23 cellular contexts compared by ENCODE assay signal in genomic region chr17:68522266-68522665, GRCh38. TPM values are rescaled to one million over a fixed set of nuclear protein-coding genes. Genes with fewer than 3 reads are reported as not detected.
DNase-seq lines count a peak whose midpoint lies in the region; ATAC-seq and TF ChIP-seq lines count a peak whose summit lies in the region.
"Had no signal": no experiment of that assay in that cellular context is flagged by ENCODE, and none has a peak within 500 bp of the region (broad histone marks: within the 10 kb centered on the region; RNA-seq: fewer than 3 reads in every experiment).

No MANE protein-coding gene starts in this region.

- H3K27ac ChIP-seq in SK-N-SH (ENCODE audit: low read depth in 2 of 2, low read length in 1 of 2) = peak overlapping the region in 1 of 2 experiments; percentile 41; a peak in 3 of 4 replicates
- peak overlapping the region; percentile 97 to 99 for H3K27ac ChIP-seq in right atrium auricular region
- H3K27ac ChIP-seq: 22Rv1, BLaER1, PC-9 had no signal

- no peak; the same call in 1 of the 3 replicates for ATAC-seq in SK-N-SH treated with all-trans-retinoic acid at 6 μM for 48 hours
- no peak for ATAC-seq in stimulated activated naive B cell treated with anti-CD40 and anti-IgM and Interleukin-4, amounts not matched to agents 10 μg/mL and 1 μg/mL and 100 μg/mL, for 72 hours (replicated peaks)

- no peak overlapping the region for H3K4me3 ChIP-seq in SK-N-SH (ENCODE audit: low read depth in 2 of 2, low read length in 1 of 2)
- peak overlapping the region in 1 of 2 donors; percentile 2 for H3K4me3 ChIP-seq in right atrium auricular region
- H3K4me3 ChIP-seq: BLaER1, PC-9 had no signal

- peaks cover 75% of the 10 kb centered on the region for H3K79me2 ChIP-seq in SK-N-SH (ENCODE audit: insufficient read depth)

- POLR2A ChIA-PET in SK-N-SH (lab: Yijun Ruan, JAX) = no interaction called here

- no peaks in the 10 kb centered on the region for H3K9me3 ChIP-seq in SK-N-SH
- no peaks in the 10 kb centered on the region for H3K9me3 ChIP-seq in right atrium auricular region

- no peak for DNase-seq in SK-N-SH
- no peak for DNase-seq in right atrium auricular region (ENCODE audit: low spot score)
- DNase-seq in cardiac septum (ENCODE audit: low spot score) = no peak
- DNase-seq in glutamatergic neuron = no peak
- no peak for DNase-seq in stimulated activated naive B cell treated with anti-CD40 and anti-IgM and Interleukin-4, amounts not matched to agents 10 μg/mL and 1 μg/mL and 100 μg/mL, for 72 hours
- no peak for DNase-seq in ureter (ENCODE audit: low spot score)
- DNase-seq in kidney glomerular epithelial cell (lab: John Stamatoyannopoulos, UW) = no peak
- DNase-seq: ACHN; CD4-positive, alpha-beta memory T cell; GDM1; IMR-90; NCI-H1105; NCI-H146; NCI-H2029; NCI-H2227 treated with DMSO at 0.1 percent for 48 hours; NCI-H510A; NCI-H748 treated with DMSO at 0.1 percent for 48 hours; PC-9; RPMI8226; SIG-M5 had no signal

- H3K4me1 ChIP-seq in SK-N-SH (ENCODE audit: control insufficient read depth in 1 of 2, insufficient read depth in 2 of 2, low read depth in 1 of 2, low read length in 1 of 2) (peaks cover 0 to 10% of the 10 kb centered on the region in 2 experiments; a peak in 2 of 4 replicates), right atrium auricular region (peaks cover 0 to 46% of the 10 kb centered on the region in 2 donors)
- H3K4me1 ChIP-seq: BLaER1 had no signal

- H3K4me3 Mint-ChIP-seq in glutamatergic neuron (ENCODE audit: unreplicated experiment) = no peak overlapping the region
- H3K4me3 Mint-ChIP-seq in stimulated activated naive B cell treated with anti-CD40 and anti-IgM and Interleukin-4, amounts not matched to agents 10 μg/mL and 1 μg/mL and 100 μg/mL, for 72 hours = no peak overlapping the region
- H3K4me3 Mint-ChIP-seq: CD4-positive, alpha-beta memory T cell had no signal

- H2AFZ ChIP-seq in SK-N-SH (ENCODE audit: low read depth) = no peak overlapping the region
- H2AFZ ChIP-seq: PC-9 had no signal

- H3K9ac ChIP-seq in SK-N-SH = no peak overlapping the region
- H3K9ac ChIP-seq: BLaER1 had no signal

- CTCF ChIA-PET in SK-N-SH (lab: Yijun Ruan, JAX) = no interaction called here

- TF ChIP-seq EP300 in SK-N-SH (IDR thresholded peaks at IDR 0.05; ENCODE audit: borderline replicate concordance in 1 of 2, low read depth in 1 of 2, low read length in 1 of 2) = no peak

- intact Hi-C loops in cardiac septum (cut with DNase I) = no loop called here

- no peaks in the 10 kb centered on the region for H3K9me3 Mint-ChIP-seq in glutamatergic neuron (ENCODE audit: unreplicated experiment)
- H3K9me3 Mint-ChIP-seq in stimulated activated naive B cell treated with anti-CD40 and anti-IgM and Interleukin-4, amounts not matched to agents 10 μg/mL and 1 μg/mL and 100 μg/mL, for 72 hours = peaks cover 0 to 3% of the 10 kb centered on the region in 2 donors
- H3K9me3 Mint-ChIP-seq: CD4-positive, alpha-beta memory T cell had no signal

- H3K36me3 ChIP-seq in SK-N-SH (replicated peaks in 1 of 2; ENCODE audit: control insufficient read depth in 1 of 2, insufficient read depth in 2 of 2, low read length in 1 of 2) (peaks cover 80 to 87% of the 10 kb centered on the region in 2 experiments), right atrium auricular region (peaks cover 67% of the 10 kb centered on the region)

- no peaks in the 10 kb centered on the region for H3K4me1 Mint-ChIP-seq in glutamatergic neuron (ENCODE audit: low read depth, unreplicated experiment)
- H3K4me1 Mint-ChIP-seq in stimulated activated naive B cell treated with anti-CD40 and anti-IgM and Interleukin-4, amounts not matched to agents 10 μg/mL and 1 μg/mL and 100 μg/mL, for 72 hours = peaks cover 9 to 28% of the 10 kb centered on the region in 2 donors

- no peaks in the 10 kb centered on the region for H3K27me3 Mint-ChIP-seq in glutamatergic neuron (ENCODE audit: unreplicated experiment)
- H3K27me3 Mint-ChIP-seq in stimulated activated naive B cell treated with anti-CD40 and anti-IgM and Interleukin-4, amounts not matched to agents 10 μg/mL and 1 μg/mL and 100 μg/mL, for 72 hours = no peaks in the 10 kb centered on the region
- H3K27me3 Mint-ChIP-seq: CD4-positive, alpha-beta memory T cell had no signal

- H3K36me3 Mint-ChIP-seq in glutamatergic neuron (ENCODE audit: unreplicated experiment) = peaks cover 14% of the 10 kb centered on the region
- H3K36me3 Mint-ChIP-seq in stimulated activated naive B cell treated with anti-CD40 and anti-IgM and Interleukin-4, amounts not matched to agents 10 μg/mL and 1 μg/mL and 100 μg/mL, for 72 hours = peaks cover 40 to 61% of the 10 kb centered on the region in 2 donors

- H3F3A ChIP-seq in SK-N-SH (replicated peaks; ENCODE audit: insufficient read depth) = no peaks in the 10 kb centered on the region

- no peak for TF ChIP-seq RAD21 in SK-N-SH (IDR thresholded peaks at IDR 0.05; ENCODE audit: low read length)

- TF ChIP-seq CTCF in SK-N-SH (IDR thresholded peaks at IDR 0.05) = no peak
- TF ChIP-seq CTCF in right atrium auricular region (IDR thresholded peaks at IDR 0.05) = no peak
- no peak for TF ChIP-seq CTCF in glutamatergic neuron (IDR thresholded peaks at IDR 0.05; ENCODE audit: partially characterized antibody, unreplicated experiment)

- H4K20me1 ChIP-seq in SK-N-SH (ENCODE audit: insufficient read depth) = peaks cover 44% of the 10 kb centered on the region

- H3K27ac Mint-ChIP-seq in glutamatergic neuron (ENCODE audit: unreplicated experiment) = peak overlapping the region; percentile 28
- H3K27ac Mint-ChIP-seq in stimulated activated naive B cell treated with anti-CD40 and anti-IgM and Interleukin-4, amounts not matched to agents 10 μg/mL and 1 μg/mL and 100 μg/mL, for 72 hours = peak overlapping the region; percentile 20

- H3K27me3 ChIP-seq in SK-N-SH (ENCODE audit: insufficient read depth) (no peaks in the 10 kb centered on the region), right atrium auricular region (no peaks in the 10 kb centered on the region)
- H3K27me3 ChIP-seq: BLaER1 had no signal

- no peak overlapping the region for H3K4me2 ChIP-seq in SK-N-SH
- H3K4me2 ChIP-seq: BLaER1, PC-9 had no signal

- no peaks in the 10 kb centered on the region for H3K9me2 ChIP-seq in SK-N-SH

TF ChIP-seq in SK-N-SH treated with all-trans-retinoic acid at 6 μM for 48 hours, 23 proteins besides CTCF, POLR2A, EP300 and RAD21 (continues in another document):
- TF ChIP-seq, protein P1, sequence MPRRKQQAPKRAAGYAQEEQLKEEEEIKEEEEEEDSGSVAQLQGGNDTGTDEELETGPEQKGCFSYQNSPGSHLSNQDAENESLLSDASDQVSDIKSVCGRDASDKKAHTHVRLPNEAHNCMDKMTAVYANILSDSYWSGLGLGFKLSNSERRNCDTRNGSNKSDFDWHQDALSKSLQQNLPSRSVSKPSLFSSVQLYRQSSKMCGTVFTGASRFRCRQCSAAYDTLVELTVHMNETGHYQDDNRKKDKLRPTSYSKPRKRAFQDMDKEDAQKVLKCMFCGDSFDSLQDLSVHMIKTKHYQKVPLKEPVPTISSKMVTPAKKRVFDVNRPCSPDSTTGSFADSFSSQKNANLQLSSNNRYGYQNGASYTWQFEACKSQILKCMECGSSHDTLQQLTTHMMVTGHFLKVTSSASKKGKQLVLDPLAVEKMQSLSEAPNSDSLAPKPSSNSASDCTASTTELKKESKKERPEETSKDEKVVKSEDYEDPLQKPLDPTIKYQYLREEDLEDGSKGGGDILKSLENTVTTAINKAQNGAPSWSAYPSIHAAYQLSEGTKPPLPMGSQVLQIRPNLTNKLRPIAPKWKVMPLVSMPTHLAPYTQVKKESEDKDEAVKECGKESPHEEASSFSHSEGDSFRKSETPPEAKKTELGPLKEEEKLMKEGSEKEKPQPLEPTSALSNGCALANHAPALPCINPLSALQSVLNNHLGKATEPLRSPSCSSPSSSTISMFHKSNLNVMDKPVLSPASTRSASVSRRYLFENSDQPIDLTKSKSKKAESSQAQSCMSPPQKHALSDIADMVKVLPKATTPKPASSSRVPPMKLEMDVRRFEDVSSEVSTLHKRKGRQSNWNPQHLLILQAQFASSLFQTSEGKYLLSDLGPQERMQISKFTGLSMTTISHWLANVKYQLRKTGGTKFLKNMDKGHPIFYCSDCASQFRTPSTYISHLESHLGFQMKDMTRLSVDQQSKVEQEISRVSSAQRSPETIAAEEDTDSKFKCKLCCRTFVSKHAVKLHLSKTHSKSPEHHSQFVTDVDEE (CRISPR knock-in tag; IDR thresholded peaks at IDR 0.05) = peak; percentile 44; the same call in 1 of the 2 replicates
- no peak for TF ChIP-seq TOX (CRISPR knock-in tag; IDR thresholded peaks at IDR 0.05; ENCODE audit: borderline replicate concordance)
- TF ChIP-seq SNAI2 (CRISPR knock-in tag; IDR thresholded peaks at IDR 0.05) = no peak; the same call in 1 of the 2 replicates

TF ChIP-seq in SK-N-SH, 30 proteins besides CTCF, POLR2A, EP300 and RAD21 (continues in another document):
- TF ChIP-seq, protein P2, sequence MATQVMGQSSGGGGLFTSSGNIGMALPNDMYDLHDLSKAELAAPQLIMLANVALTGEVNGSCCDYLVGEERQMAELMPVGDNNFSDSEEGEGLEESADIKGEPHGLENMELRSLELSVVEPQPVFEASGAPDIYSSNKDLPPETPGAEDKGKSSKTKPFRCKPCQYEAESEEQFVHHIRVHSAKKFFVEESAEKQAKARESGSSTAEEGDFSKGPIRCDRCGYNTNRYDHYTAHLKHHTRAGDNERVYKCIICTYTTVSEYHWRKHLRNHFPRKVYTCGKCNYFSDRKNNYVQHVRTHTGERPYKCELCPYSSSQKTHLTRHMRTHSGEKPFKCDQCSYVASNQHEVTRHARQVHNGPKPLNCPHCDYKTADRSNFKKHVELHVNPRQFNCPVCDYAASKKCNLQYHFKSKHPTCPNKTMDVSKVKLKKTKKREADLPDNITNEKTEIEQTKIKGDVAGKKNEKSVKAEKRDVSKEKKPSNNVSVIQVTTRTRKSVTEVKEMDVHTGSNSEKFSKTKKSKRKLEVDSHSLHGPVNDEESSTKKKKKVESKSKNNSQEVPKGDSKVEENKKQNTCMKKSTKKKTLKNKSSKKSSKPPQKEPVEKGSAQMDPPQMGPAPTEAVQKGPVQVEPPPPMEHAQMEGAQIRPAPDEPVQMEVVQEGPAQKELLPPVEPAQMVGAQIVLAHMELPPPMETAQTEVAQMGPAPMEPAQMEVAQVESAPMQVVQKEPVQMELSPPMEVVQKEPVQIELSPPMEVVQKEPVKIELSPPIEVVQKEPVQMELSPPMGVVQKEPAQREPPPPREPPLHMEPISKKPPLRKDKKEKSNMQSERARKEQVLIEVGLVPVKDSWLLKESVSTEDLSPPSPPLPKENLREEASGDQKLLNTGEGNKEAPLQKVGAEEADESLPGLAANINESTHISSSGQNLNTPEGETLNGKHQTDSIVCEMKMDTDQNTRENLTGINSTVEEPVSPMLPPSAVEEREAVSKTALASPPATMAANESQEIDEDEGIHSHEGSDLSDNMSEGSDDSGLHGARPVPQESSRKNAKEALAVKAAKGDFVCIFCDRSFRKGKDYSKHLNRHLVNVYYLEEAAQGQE (IDR thresholded peaks at IDR 0.05; ENCODE audit: low read depth, low read length) = no peak

RNA-seq across cellular contexts. Expression of gene PRKAR1A, which starts 10.0 kb away (rescaled TPM):
- polyA plus RNA-seq in SK-N-SH (2012; rRNA removed) = 195 and 224 TPM in 2 replicates
- polyA plus RNA-seq in SK-N-SH (2012; cell fraction: cytosol; rRNA removed) = 189 and 197 TPM in 2 replicates
- polyA plus RNA-seq in SK-N-SH (2012; cell fraction: nucleus; rRNA removed) = 116 and 207 TPM in 2 replicates
- total RNA-seq in right atrium auricular region (100 to 1,000 TPM; 534 to 672 TPM), cardiac septum (967 TPM), glutamatergic neuron (ENCODE audit: unreplicated experiment) (277 TPM), ureter (290 TPM)
